Comparison of ENCODE assay signal across 8 cellular contexts in genomic region chr3:46848271-46849097, GRCh38. TPM values are rescaled to one million over a fixed set of nuclear protein-coding genes. Genes with fewer than 3 reads are reported as not detected.
A peak's percentile ranks its signal among the peaks of the same experiment; 100 is the strongest.
DNase-seq lines count a peak whose midpoint lies in the region; ATAC-seq and TF ChIP-seq lines count a peak whose summit lies in the region.

No MANE protein-coding gene starts in this region.

- peak overlapping the region; percentile 95 for H3K27ac ChIP-seq in left ventricle myocardium inferior (replicated peaks)

- peaks cover 4% of the 10 kb centered on the region for H3K9me3 ChIP-seq in left ventricle myocardium inferior (replicated peaks)

- intact Hi-C loops in left ventricle myocardium inferior (cut with micrococcal nuclease) = no loop called here

- H3K4me1 ChIP-seq in left ventricle myocardium inferior = peaks cover 46% of the 10 kb centered on the region

- ATAC-seq in stimulated activated naive CD8-positive, alpha-beta T cell treated with anti-CD3 and anti-CD28 coated beads, Interleukin-15, Interleukin-2, amounts not matched to agents 100 U/mL and 50 U/mL, for 24 hours = no peak

- H3K36me3 ChIP-seq in left ventricle myocardium inferior = no peaks in the 10 kb centered on the region

- TF ChIP-seq CTCF in left ventricle myocardium inferior (IDR thresholded peaks at IDR 0.05; ENCODE audit: borderline replicate concordance) = peak; percentile 57

- DNase-seq in stimulated activated CD4-positive, alpha-beta T cell treated with anti-CD3 and anti-CD28 coated beads, Interleukin-12 subunit alpha, Interleukin-12 subunit beta, amount 100 ng/mL, for 48 hours (ENCODE audit: low read depth in 2 of 3, low spot score in 1 of 3) = peak; percentile 15 to 53 (median 36)
- DNase-seq in stimulated activated CD4-positive, alpha-beta T cell treated with anti-CD3 and anti-CD28 coated beads, Interleukin-12 subunit alpha, Interleukin-12 subunit beta, amount 100 ng/mL, for 4 hours = no peak
- peak; percentile 26 for DNase-seq in activated CD4-positive, alpha-beta T cell treated with anti-CD3 and anti-CD28 coated beads, Interleukin-2, amount 50 U/mL, for 1 hour
- DNase-seq in left ventricle myocardium inferior = peak; percentile 61
- peak; percentile 55 for DNase-seq in stimulated activated naive CD8-positive, alpha-beta T cell treated with anti-CD3 and anti-CD28 coated beads, Interleukin-15, Interleukin-2, amounts not matched to agents 100 U/mL and 50 U/mL, for 24 hours
- no peak for DNase-seq in central memory CD4-positive, alpha-beta T cell
- DNase-seq in GDM1 (lab: John Stamatoyannopoulos, UW) = no peak
- DNase-seq in NCI-H2107 treated with DMSO at 0.1 percent for 48 hours (lab: John Stamatoyannopoulos, UW; ENCODE audit: unreplicated experiment) = no peak

- H3K4me3 ChIP-seq in left ventricle myocardium inferior = no peak overlapping the region

- H3K27me3 ChIP-seq in left ventricle myocardium inferior (ENCODE audit: low read depth) = no peaks in the 10 kb centered on the region

RNA-seq across cellular contexts. Expression of gene MYL3, which starts 14.8 kb away (rescaled TPM):
- 7,440 TPM for total RNA-seq in left ventricle myocardium inferior

RNA-seq across cellular contexts. Expression of gene PTH1R, which starts 29.0 kb away (rescaled TPM):
- total RNA-seq in left ventricle myocardium inferior = 6.4 TPM

Comparison
In these comparisons a context has a peak if more than half of its experiments do, and no peak if none do; other contexts are left out.
1. DNase-seq: peak in stimulated activated CD4-positive, alpha-beta T cell treated with anti-CD3 and anti-CD28 coated beads, Interleukin-12 subunit alpha, Interleukin-12 subunit beta, amount 100 ng/mL, for 48 hours (3 of 3), activated CD4-positive, alpha-beta T cell treated with anti-CD3 and anti-CD28 coated beads, Interleukin-2, amount 50 U/mL, for 1 hour (single experiment), left ventricle myocardium inferior (single experiment) and stimulated activated naive CD8-positive, alpha-beta T cell treated with anti-CD3 and anti-CD28 coated beads, Interleukin-15, Interleukin-2, amounts not matched to agents 100 U/mL and 50 U/mL, for 24 hours (single experiment); none in stimulated activated CD4-positive, alpha-beta T cell treated with anti-CD3 and anti-CD28 coated beads, Interleukin-12 subunit alpha, Interleukin-12 subunit beta, amount 100 ng/mL, for 4 hours (single experiment), central memory CD4-positive, alpha-beta T cell (single experiment), GDM1 (single experiment) and NCI-H2107 treated with DMSO at 0.1 percent for 48 hours (single experiment).